8 cellular contexts compared by ENCODE assay signal in the genomic region with DNA sequence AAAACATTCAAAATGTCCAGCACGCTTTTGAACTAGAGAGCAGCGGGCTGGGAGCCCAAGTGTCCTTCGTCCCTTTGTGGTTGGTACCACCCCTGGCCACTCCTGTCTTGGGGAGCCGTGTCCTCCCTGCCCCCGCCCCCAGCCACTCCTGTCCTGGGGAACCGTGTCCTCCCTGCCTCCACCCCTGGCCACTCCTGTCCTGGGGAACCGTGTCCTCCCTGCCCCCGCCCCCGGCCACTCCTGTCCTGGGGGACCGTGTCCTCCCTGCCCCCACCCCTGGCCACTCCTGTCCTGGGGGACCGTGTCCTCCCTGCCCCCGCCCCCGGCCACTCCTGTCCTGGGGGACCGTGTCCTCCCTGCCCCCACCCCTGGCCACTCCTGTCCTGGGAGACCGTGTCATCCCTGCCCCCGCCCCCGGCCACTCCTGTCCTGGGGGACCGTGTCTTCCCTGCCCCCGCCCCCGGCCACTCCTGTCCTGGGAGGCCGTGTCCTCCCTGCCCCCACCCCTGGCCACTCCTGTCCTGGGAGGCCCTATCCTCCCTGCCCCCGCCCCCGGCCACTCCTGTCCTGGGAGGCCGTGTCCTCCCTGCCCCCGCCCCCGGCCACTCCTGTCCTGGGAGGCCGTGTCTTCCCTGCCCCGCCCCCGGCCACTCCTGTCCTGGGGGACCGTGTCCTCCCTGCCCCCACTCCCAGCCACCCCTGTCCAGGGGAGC. TPM values are rescaled to one million over a fixed set of nuclear protein-coding genes. Genes with fewer than 3 reads are reported as not detected.
A peak's percentile ranks its signal among the peaks of the same experiment; 100 is the strongest.
DNase-seq lines count a peak whose midpoint lies in the region; ATAC-seq and TF ChIP-seq lines count a peak whose summit lies in the region.
"Not testable (repeated sequence)": the region's sequence is repeated elsewhere in the genome, so short reads cannot be mapped to it uniquely, and the experiment has no call there.

No MANE protein-coding gene starts in this region.

- WGBS in heart right ventricle, 2 donors, result 29 to 45% methylated on average over 19 to 28 of the region's 30 CpGs
- WGBS in mesendoderm (ENCODE audit: extremely low coverage, insufficient coverage, low lambda C conversion rate), result no CpG with 5 or more reads among the region's 30 CpGs

- H2BK15ac ChIP-seq in mesendoderm (replicated peaks; ENCODE audit: low read depth), result not testable (repeated sequence)

- ATAC-seq in heart right ventricle (peak in 3 of 8 donors; percentile 3 to 32 (median 16)), gastrocnemius medialis (peak in 1 of 2 donors; percentile 1)
- not testable (repeated sequence) for ATAC-seq in upper lobe of right lung

- in situ Hi-C loops in gastrocnemius medialis (cut with MboI; ENCODE audit: low sequenced_read_pairs in 4 of 4), result not testable (repeated sequence)

- H2BK120ac ChIP-seq in mesendoderm (ENCODE audit: low read depth, low read length), result not testable (repeated sequence)

- peak overlapping the region; percentile 54 for H3K18ac ChIP-seq in mesendoderm (ENCODE audit: low read length)

- H3K27me3 ChIP-seq in colonic mucosa; heart right ventricle; mesendoderm (ENCODE audit: insufficient read depth, low read length, poor library complexity); gastrocnemius medialis; upper lobe of right lung: not testable (repeated sequence)

- H3K9ac ChIP-seq in colonic mucosa (ENCODE audit: low read depth in 2 of 2, low read length in 2 of 2); mesendoderm (ENCODE audit: low read length): not testable (repeated sequence)

- H3K79me2 ChIP-seq in mesendoderm (ENCODE audit: control insufficient read depth, insufficient read depth, low read length), result not testable (repeated sequence)

- not testable (repeated sequence) for TF ChIP-seq POLR2A in gastrocnemius medialis (IDR thresholded peaks at IDR 0.05)

- H4K5ac ChIP-seq in mesendoderm (ENCODE audit: low read length), result not testable (repeated sequence)

- not testable (repeated sequence) for H3K4me3 ChIP-seq in LNCaP clone FGC (ENCODE audit: low read depth, low read length); colonic mucosa; mesendoderm (ENCODE audit: low read length); gastrocnemius medialis; upper lobe of right lung
- peak overlapping the region in 2 of 10 donors; percentile 11 to 12 for H3K4me3 ChIP-seq in heart right ventricle

- not testable (repeated sequence) for H3K36me3 ChIP-seq in colonic mucosa; mesendoderm (ENCODE audit: control insufficient read depth, insufficient read depth, low read length); gastrocnemius medialis; upper lobe of right lung
- peaks cover 0 to 24% (median 0%) of the 10 kb centered on the region in 9 donors for H3K36me3 ChIP-seq in heart right ventricle

- DNase-seq in EH (ENCODE audit: low read depth) (peak; percentile 55), LNCaP clone FGC (ENCODE audit: low read depth) (peak; percentile 82), heart right ventricle (peak; percentile 68 to 80), left kidney (ENCODE audit: low read depth, low spot score) (peak; percentile 46), gastrocnemius medialis (peak; percentile 73 to 77), upper lobe of right lung (peak; percentile 82)
- DNase-seq in colonic mucosa, mesendoderm: not testable (repeated sequence)

- H3K23ac ChIP-seq in mesendoderm (ENCODE audit: low read length), result not testable (repeated sequence)

- H3K27ac ChIP-seq in colonic mucosa (peak overlapping the region; percentile 42), heart right ventricle (peak overlapping the region in 4 of 10 donors; percentile 53 to 74 (median 68)), gastrocnemius medialis (peak overlapping the region; percentile 79 to 95 (median 90))
- H3K27ac ChIP-seq in mesendoderm (ENCODE audit: low read depth, low read length); upper lobe of right lung: not testable (repeated sequence)

- not testable (repeated sequence) for TF ChIP-seq CTCF in LNCaP clone FGC (IDR thresholded peaks at IDR 0.05; ENCODE audit: control insufficient read depth, extremely low read depth, insufficient read depth); colonic mucosa (IDR thresholded peaks at IDR 0.05); heart right ventricle (IDR thresholded peaks at IDR 0.05); gastrocnemius medialis (IDR thresholded peaks at IDR 0.05 in 4 of 5, conservative IDR thresholded peaks at IDR 0.05 in 1 of 5); upper lobe of right lung (IDR thresholded peaks at IDR 0.05)

- not testable (repeated sequence) for H3K4me1 ChIP-seq in colonic mucosa; mesendoderm (ENCODE audit: control insufficient read depth, low read depth, low read length); upper lobe of right lung
- H3K4me1 ChIP-seq in heart right ventricle (peaks cover 3 to 50% (median 33%) of the 10 kb centered on the region in 9 donors), gastrocnemius medialis (peaks cover 20 to 47% of the 10 kb centered on the region in 2 donors)

- intact Hi-C loops in colonic mucosa (cut with DNase I); heart right ventricle (cut with DNase I); gastrocnemius medialis (cut with DNase I; ENCODE audit: low total_unique reads); upper lobe of right lung (cut with DNase I): not testable (repeated sequence)

- not testable (repeated sequence) for H2BK5ac ChIP-seq in mesendoderm (ENCODE audit: low read length)

- not testable (repeated sequence) for H4K8ac ChIP-seq in mesendoderm (ENCODE audit: low read depth, low read length)

- not testable (repeated sequence) for H3K4me2 ChIP-seq in mesendoderm (ENCODE audit: low read length)

- H2AK5ac ChIP-seq in mesendoderm (ENCODE audit: low read length), result not testable (repeated sequence)

- H3K4ac ChIP-seq in mesendoderm (ENCODE audit: low read depth, low read length), result peak overlapping the region; percentile 65

- not testable (repeated sequence) for H3K9me3 ChIP-seq in colonic mucosa, heart right ventricle, gastrocnemius medialis, upper lobe of right lung

- peak overlapping the region; percentile 25 for H3K56ac ChIP-seq in mesendoderm (ENCODE audit: low read length)

- not testable (repeated sequence) for H3K79me1 ChIP-seq in mesendoderm (ENCODE audit: low read length)

RNA-seq across cellular contexts. Expression of gene GRAMD4, which starts 14.9 kb away (rescaled TPM):
- total RNA-seq in colonic mucosa (100 to 1,000 TPM; 118 to 141 TPM), heart right ventricle (100 to 1,000 TPM in 3 of 10 donors, 10 to 100 TPM in 7; 53.9 to 143 (median 71.0) TPM), gastrocnemius medialis (100 to 1,000 TPM in 1 of 4 donors, 10 to 100 TPM in 3; 16.7 to 106 (median 53.3) TPM), upper lobe of right lung (71.4 TPM)
- polyA plus RNA-seq in heart right ventricle, result 10 to 100 TPM; 29.3 to 33.3 TPM
- 5.7 TPM for polyA plus RNA-seq in mesendoderm (2013, experiment 1 of 2)
- polyA plus RNA-seq in mesendoderm (2013, experiment 2 of 2), result 6.5 TPM
